24 cellular contexts compared by ENCODE assay signal in genomic region chrX:118569676-118570075, GRCh38.
DNase-seq lines count a peak whose midpoint lies in the region; ATAC-seq, FAIRE-seq and TF ChIP-seq lines count a peak whose summit lies in the region.
"Had no signal": no experiment of that assay in that cellular context is flagged by ENCODE, and none has a peak within 500 bp of the region (broad histone marks: within the 10 kb centered on the region; RNA-seq: fewer than 3 reads in every experiment).

No MANE protein-coding gene starts in this region.

- peak; percentile 55 for ATAC-seq in activated CD8-positive, alpha-beta T cell treated with anti-CD3 and anti-CD28 coated beads for 36 hours
- no peak for ATAC-seq in activated CD8-positive, alpha-beta T cell treated with anti-CD3 and anti-CD28 coated beads, Interleukin-2, amount 10 ng/mL, durations not matched to agents 7 days and 5 days
- ATAC-seq in activated naive CD8-positive, alpha-beta T cell treated with anti-CD3 and anti-CD28 coated beads, Interleukin-2, amount 50 U/mL, for 24 hours: peak; percentile 33
- ATAC-seq: psoas muscle; stimulated activated naive B cell treated with anti-CD40 and anti-IgM and Interleukin-4, amounts not matched to agents 10 μg/mL and 1 μg/mL and 100 μg/mL, for 72 hours; WTC11 had no signal

- H3K27me3 Mint-ChIP-seq in activated CD8-positive, alpha-beta T cell treated with anti-CD3 and anti-CD28 coated beads for 36 hours: no peaks in the 10 kb centered on the region
- no peaks in the 10 kb centered on the region for H3K27me3 Mint-ChIP-seq in activated CD8-positive, alpha-beta T cell treated with anti-CD3 and anti-CD28 coated beads, Interleukin-2, amount 10 ng/mL, durations not matched to agents 7 days and 5 days (ENCODE audit: low read depth)
- H3K27me3 Mint-ChIP-seq in activated naive CD8-positive, alpha-beta T cell treated with anti-CD3 and anti-CD28 coated beads, Interleukin-2, amount 50 U/mL, for 24 hours: no peaks in the 10 kb centered on the region
- peaks cover 0 to 6% (median 2%) of the 10 kb centered on the region in 3 donors for H3K27me3 Mint-ChIP-seq in CD14-positive monocyte (ENCODE audit: low read depth in 3 of 3)
- H3K27me3 Mint-ChIP-seq: stimulated activated naive B cell treated with anti-CD40 and anti-IgM and Interleukin-4, amounts not matched to agents 10 μg/mL and 1 μg/mL and 100 μg/mL, for 72 hours had no signal

- TF ChIP-seq CTCF in activated CD8-positive, alpha-beta T cell treated with anti-CD3 and anti-CD28 coated beads for 36 hours (IDR thresholded peaks at IDR 0.05): no peak
- TF ChIP-seq CTCF in KMS-11 (conservative IDR thresholded peaks at IDR 0.05; ENCODE audit: low read depth, low read length) (no peak), transverse colon (IDR thresholded peaks at IDR 0.05) (no peak), CD14-positive monocyte (IDR thresholded peaks at IDR 0.05) (no peak)

- H4K20me1 ChIP-seq in KMS-11 (ENCODE audit: insufficient read depth): no peaks in the 10 kb centered on the region

- H3K36me3 Mint-ChIP-seq in activated CD8-positive, alpha-beta T cell treated with anti-CD3 and anti-CD28 coated beads for 36 hours (ENCODE audit: low read depth): peaks cover 27% of the 10 kb centered on the region
- peaks cover 50% of the 10 kb centered on the region for H3K36me3 Mint-ChIP-seq in activated CD8-positive, alpha-beta T cell treated with anti-CD3 and anti-CD28 coated beads, Interleukin-2, amount 10 ng/mL, durations not matched to agents 7 days and 5 days (ENCODE audit: low read depth)
- H3K36me3 Mint-ChIP-seq in activated naive CD8-positive, alpha-beta T cell treated with anti-CD3 and anti-CD28 coated beads, Interleukin-2, amount 50 U/mL, for 24 hours (ENCODE audit: low read depth): peaks cover 16% of the 10 kb centered on the region
- H3K36me3 Mint-ChIP-seq in CD14-positive monocyte: peaks cover 53 to 75% of the 10 kb centered on the region in 2 donors
- H3K36me3 Mint-ChIP-seq: WTC11 had no signal

- WGBS in transverse colon (ENCODE audit: low coverage in 1 of 2), 2 donors: 59 to 100% methylated on average over 1 to 3 of the region's 3 CpGs

- H3K4me3 Mint-ChIP-seq in activated CD8-positive, alpha-beta T cell treated with anti-CD3 and anti-CD28 coated beads for 36 hours: no peak overlapping the region
- H3K4me3 Mint-ChIP-seq in activated CD8-positive, alpha-beta T cell treated with anti-CD3 and anti-CD28 coated beads, Interleukin-2, amount 10 ng/mL, durations not matched to agents 7 days and 5 days: no peak overlapping the region
- H3K4me3 Mint-ChIP-seq in activated naive CD8-positive, alpha-beta T cell treated with anti-CD3 and anti-CD28 coated beads, Interleukin-2, amount 50 U/mL, for 24 hours: no peak overlapping the region
- no peak overlapping the region for H3K4me3 Mint-ChIP-seq in CD14-positive monocyte
- H3K4me3 Mint-ChIP-seq: neural progenitor cell; stimulated activated naive B cell treated with anti-CD40 and anti-IgM and Interleukin-4, amounts not matched to agents 10 μg/mL and 1 μg/mL and 100 μg/mL, for 72 hours; T-helper 1 cell treated with Interleukin-12 subunit alpha and Interleukin-12 subunit beta and Interleukin-4 antibody, amounts not matched to agents 30 μg/mL and 1 μg/mL, for 36 hours; WTC11 had no signal

- DNase-seq in activated CD8-positive, alpha-beta T cell treated with anti-CD3 and anti-CD28 coated beads for 36 hours: peak; percentile 56
- DNase-seq in activated CD8-positive, alpha-beta T cell treated with anti-CD3 and anti-CD28 coated beads, Interleukin-2, amount 10 ng/mL, durations not matched to agents 7 days and 5 days: no peak
- DNase-seq in activated naive CD8-positive, alpha-beta T cell treated with anti-CD3 and anti-CD28 coated beads, Interleukin-2, amount 50 U/mL, for 24 hours: no peak
- DNase-seq in HCEC 1CT (no peak), transverse colon (no peak), CD14-positive monocyte (ENCODE audit: low spot score) (no peak)
- DNase-seq: Kasumi-1; NCI-H1417; NCI-H748 treated with DMSO at 0.1 percent for 48 hours; PC-9; psoas muscle; SJCRH30; small intestine; stimulated activated naive B cell treated with anti-CD40 and anti-IgM and Interleukin-4, amounts not matched to agents 10 μg/mL and 1 μg/mL and 100 μg/mL, for 72 hours had no signal

- no peaks in the 10 kb centered on the region for H3K36me3 ChIP-seq in KMS-11 (ENCODE audit: insufficient read depth)
- H3K36me3 ChIP-seq in transverse colon: no peaks in the 10 kb centered on the region
- H3K36me3 ChIP-seq: neural progenitor cell, SJCRH30 had no signal

- peak overlapping the region; percentile 39; the same call in 1 of the 2 replicates for H2AFZ ChIP-seq in KMS-11 (ENCODE audit: low read depth)
- H2AFZ ChIP-seq: neural progenitor cell, PC-9 had no signal

- H3K4me1 Mint-ChIP-seq in activated CD8-positive, alpha-beta T cell treated with anti-CD3 and anti-CD28 coated beads for 36 hours (ENCODE audit: low read depth): peaks cover 16% of the 10 kb centered on the region
- peaks cover 9% of the 10 kb centered on the region for H3K4me1 Mint-ChIP-seq in activated CD8-positive, alpha-beta T cell treated with anti-CD3 and anti-CD28 coated beads, Interleukin-2, amount 10 ng/mL, durations not matched to agents 7 days and 5 days (ENCODE audit: low read depth)
- H3K4me1 Mint-ChIP-seq in activated naive CD8-positive, alpha-beta T cell treated with anti-CD3 and anti-CD28 coated beads, Interleukin-2, amount 50 U/mL, for 24 hours: peaks cover 17% of the 10 kb centered on the region
- no peaks in the 10 kb centered on the region for H3K4me1 Mint-ChIP-seq in CD14-positive monocyte
- H3K4me1 Mint-ChIP-seq: WTC11 had no signal

- H3K9ac ChIP-seq in KMS-11: peak overlapping the region; percentile 22; the same call in 1 of the 2 replicates
- H3K9ac ChIP-seq: neural progenitor cell had no signal

- no peak for TF ChIP-seq EP300 in transverse colon (IDR thresholded peaks at IDR 0.05; ENCODE audit: low read depth)

- in situ Hi-C loops in transverse colon (cut with MboI; ENCODE audit: low pct_ligation_motif_present in 1 of 4, low pct_unique_long_range_greater_than_20kb in 1 of 4, low sequenced_read_pairs in 3 of 4): no loop called here

- peaks cover 29% of the 10 kb centered on the region for H3K4me1 ChIP-seq in KMS-11 (ENCODE audit: low read depth, poor library complexity, severe bottlenecking)
- no peaks in the 10 kb centered on the region for H3K4me1 ChIP-seq in transverse colon
- H3K4me1 ChIP-seq: ascending aorta, neural progenitor cell, psoas muscle, SJCRH30 had no signal

- H3K79me2 ChIP-seq in KMS-11 (ENCODE audit: insufficient read depth, low read depth): no peaks in the 10 kb centered on the region

- TF ChIP-seq POLR2A in transverse colon (IDR thresholded peaks at IDR 0.05): no peak

- no peak overlapping the region for H3K4me3 ChIP-seq in KMS-11 (IDR thresholded peaks at IDR 0.05; ENCODE audit: insufficient read depth, low read depth, low read length)
- H3K4me3 ChIP-seq in transverse colon: no peak overlapping the region
- H3K4me3 ChIP-seq: ascending aorta, neural progenitor cell, PC-9, psoas muscle, SJCRH30 had no signal

- peak overlapping the region; percentile 82 for H3K27ac Mint-ChIP-seq in activated CD8-positive, alpha-beta T cell treated with anti-CD3 and anti-CD28 coated beads for 36 hours
- H3K27ac Mint-ChIP-seq in activated CD8-positive, alpha-beta T cell treated with anti-CD3 and anti-CD28 coated beads, Interleukin-2, amount 10 ng/mL, durations not matched to agents 7 days and 5 days: no peak overlapping the region
- H3K27ac Mint-ChIP-seq in activated naive CD8-positive, alpha-beta T cell treated with anti-CD3 and anti-CD28 coated beads, Interleukin-2, amount 50 U/mL, for 24 hours: peak overlapping the region; percentile 83
- H3K27ac Mint-ChIP-seq in CD14-positive monocyte: no peak overlapping the region
- H3K27ac Mint-ChIP-seq: neural progenitor cell; stimulated activated naive B cell treated with anti-CD40 and anti-IgM and Interleukin-4, amounts not matched to agents 10 μg/mL and 1 μg/mL and 100 μg/mL, for 72 hours; T-helper 1 cell treated with Interleukin-12 subunit alpha and Interleukin-12 subunit beta and Interleukin-4 antibody, amounts not matched to agents 30 μg/mL and 1 μg/mL, for 36 hours; WTC11 had no signal

- intact Hi-C loops in activated CD8-positive, alpha-beta T cell treated with anti-CD3 and anti-CD28 coated beads for 36 hours (cut with micrococcal nuclease): no loop called here
- intact Hi-C loops in transverse colon (cut with DNase I; ENCODE audit: low total_unique reads) (loop anchor here (10.0 kb wide), 1 partner anchor 105 kb away; no protein-coding TSS in a partner anchor), CD14-positive monocyte (cut with micrococcal nuclease) (loop anchor here in 1 of 2 donors (10.0 kb wide), 1 partner anchor 115 kb away; no protein-coding TSS in a partner anchor)

- peak overlapping the region; percentile 83 for H3K27ac ChIP-seq in KMS-11
- no peak overlapping the region for H3K27ac ChIP-seq in transverse colon
- H3K27ac ChIP-seq: ascending aorta, C4-2B, neural progenitor cell, PC-9, psoas muscle, SJCRH30 had no signal

- no peaks in the 10 kb centered on the region for H3K9me3 ChIP-seq in transverse colon
- H3K9me3 ChIP-seq: ascending aorta, psoas muscle, SJCRH30 had no signal

- no peaks in the 10 kb centered on the region for H3K9me3 Mint-ChIP-seq in activated CD8-positive, alpha-beta T cell treated with anti-CD3 and anti-CD28 coated beads for 36 hours
- H3K9me3 Mint-ChIP-seq in activated CD8-positive, alpha-beta T cell treated with anti-CD3 and anti-CD28 coated beads, Interleukin-2, amount 10 ng/mL, durations not matched to agents 7 days and 5 days (ENCODE audit: insufficient read depth): no peaks in the 10 kb centered on the region
- H3K9me3 Mint-ChIP-seq in activated naive CD8-positive, alpha-beta T cell treated with anti-CD3 and anti-CD28 coated beads, Interleukin-2, amount 50 U/mL, for 24 hours: no peaks in the 10 kb centered on the region
- peaks cover 0 to 3% (median 0%) of the 10 kb centered on the region in 7 donors for H3K9me3 Mint-ChIP-seq in CD14-positive monocyte
- H3K9me3 Mint-ChIP-seq: stimulated activated naive B cell treated with anti-CD40 and anti-IgM and Interleukin-4, amounts not matched to agents 10 μg/mL and 1 μg/mL and 100 μg/mL, for 72 hours; T-helper 1 cell treated with Interleukin-12 subunit alpha and Interleukin-12 subunit beta and Interleukin-4 antibody, amounts not matched to agents 30 μg/mL and 1 μg/mL, for 36 hours; WTC11 had no signal

- peak; percentile 60 for FAIRE-seq in islet of Langerhans (lab: Jason Lieb, UNC)
- FAIRE-seq: colon, frontal cortex, GM12892, small intestine had no signal

- POLR2A ChIA-PET in activated CD8-positive, alpha-beta T cell treated with anti-CD3 and anti-CD28 coated beads for 36 hours (lab: Charles Lee): interaction anchor here (1.0 to 1.1 kb wide), 2 partner anchors 17 to 75 kb away, joined by 4 read pairs; no protein-coding TSS in a partner anchor
- POLR2A ChIA-PET in activated CD8-positive, alpha-beta T cell treated with anti-CD3 and anti-CD28 coated beads, Interleukin-2, amount 10 ng/mL, durations not matched to agents 7 days and 5 days (lab: Charles Lee): interaction anchor here (1.1 kb wide), 1 partner anchor 72 kb away, joined by 3 read pairs; no protein-coding TSS in a partner anchor

- H3K4me2 ChIP-seq in KMS-11: peak overlapping the region; percentile 51
- H3K4me2 ChIP-seq: neural progenitor cell, PC-9 had no signal

- CTCF ChIA-PET in activated CD8-positive, alpha-beta T cell treated with anti-CD3 and anti-CD28 coated beads for 36 hours (lab: Charles Lee): no interaction called here
- CTCF ChIA-PET in activated CD8-positive, alpha-beta T cell treated with anti-CD3 and anti-CD28 coated beads, Interleukin-2, amount 10 ng/mL, durations not matched to agents 7 days and 5 days (lab: Charles Lee): interaction anchor here (0.8 kb wide), 1 partner anchor 31 kb away, joined by 3 read pairs; no protein-coding TSS in a partner anchor

- no peaks in the 10 kb centered on the region for H3K27me3 ChIP-seq in KMS-11 (ENCODE audit: insufficient read depth, low read depth)
- H3K27me3 ChIP-seq in transverse colon: no peaks in the 10 kb centered on the region
- H3K27me3 ChIP-seq: ascending aorta, neural progenitor cell, SJCRH30 had no signal

Comparison
In these comparisons a context has a peak if more than half of its experiments do, and no peak if none do; other contexts are left out.
1. H3K27ac Mint-ChIP-seq: peak in activated CD8-positive, alpha-beta T cell treated with anti-CD3 and anti-CD28 coated beads for 36 hours (single experiment) and activated naive CD8-positive, alpha-beta T cell treated with anti-CD3 and anti-CD28 coated beads, Interleukin-2, amount 50 U/mL, for 24 hours (single experiment); none in activated CD8-positive, alpha-beta T cell treated with anti-CD3 and anti-CD28 coated beads, Interleukin-2, amount 10 ng/mL, durations not matched to agents 7 days and 5 days (single experiment) and CD14-positive monocyte (0 of 7).